1 cellular context compared by ENCODE assay signal in genomic region chr3:107993771-107994170, GRCh38.
TF ChIP-seq lines count a peak whose summit lies in the region.

No MANE protein-coding gene starts in this region.

TF ChIP-seq in IMR-90, 13 proteins besides CTCF, POLR2A, EP300 and RAD21 (continued from another document):
- TF ChIP-seq, protein P1, sequence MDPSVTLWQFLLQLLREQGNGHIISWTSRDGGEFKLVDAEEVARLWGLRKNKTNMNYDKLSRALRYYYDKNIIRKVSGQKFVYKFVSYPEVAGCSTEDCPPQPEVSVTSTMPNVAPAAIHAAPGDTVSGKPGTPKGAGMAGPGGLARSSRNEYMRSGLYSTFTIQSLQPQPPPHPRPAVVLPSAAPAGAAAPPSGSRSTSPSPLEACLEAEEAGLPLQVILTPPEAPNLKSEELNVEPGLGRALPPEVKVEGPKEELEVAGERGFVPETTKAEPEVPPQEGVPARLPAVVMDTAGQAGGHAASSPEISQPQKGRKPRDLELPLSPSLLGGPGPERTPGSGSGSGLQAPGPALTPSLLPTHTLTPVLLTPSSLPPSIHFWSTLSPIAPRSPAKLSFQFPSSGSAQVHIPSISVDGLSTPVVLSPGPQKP (IDR thresholded peaks at IDR 0.05; ENCODE audit: borderline replicate concordance, low read depth, low read length) = no peak
- TF ChIP-seq USF2 (IDR thresholded peaks at IDR 0.05; ENCODE audit: low read depth, low read length) = no peak
- TF ChIP-seq RCOR1 (IDR thresholded peaks at IDR 0.05; ENCODE audit: insufficient replicate concordance, low read length) = no peak
- no peak for TF ChIP-seq MAZ (IDR thresholded peaks at IDR 0.05; ENCODE audit: borderline replicate concordance, low read depth, low read length)
